Comparison of ENCODE assay signal across 28 cellular contexts in the genomic region with DNA sequence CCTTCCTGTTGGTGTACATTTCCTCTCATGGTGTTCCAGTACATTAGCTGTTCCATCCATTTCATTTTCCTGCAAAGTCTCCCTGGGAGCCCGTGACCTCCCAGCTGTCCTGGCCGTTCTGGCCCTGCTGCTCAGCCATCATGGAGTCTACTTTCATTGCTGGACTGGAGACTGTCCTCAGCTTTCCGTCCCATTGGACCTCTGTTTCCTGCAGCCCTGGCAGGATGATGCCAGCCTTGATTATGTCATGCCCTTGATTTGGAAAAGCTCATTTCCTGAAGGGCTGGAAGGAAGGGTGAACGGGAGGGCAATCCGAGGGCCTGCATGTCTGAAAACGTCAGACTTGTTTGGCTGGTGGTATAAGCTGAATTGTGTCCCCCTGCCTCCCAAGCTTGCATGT.
"Had no signal": no experiment of that assay in that cellular context is flagged by ENCODE, and none has a peak within 500 bp of the region (broad histone marks: within the 10 kb centered on the region; RNA-seq: fewer than 3 reads in every experiment).

No MANE protein-coding gene starts in this region.

- H3K9me3 ChIP-seq: gastrocnemius medialis had no signal

- H3K4me1 ChIP-seq: gastrocnemius medialis had no signal

- H3K36me3 ChIP-seq: brain microvascular endothelial cell, gastrocnemius medialis, WERI-Rb-1 had no signal

- FAIRE-seq: astrocyte, endometrium had no signal

- DNase-seq: activated B cell treated with CpG ODN at 0.5 μM for 24 hours; activated CD4-positive, alpha-beta T cell treated with anti-CD3 and anti-CD28 coated beads for 48 hours; activated CD4-positive, alpha-beta T cell treated with anti-CD3 and anti-CD28 coated beads, Interleukin-2, amount 50 U/mL, for 1 hour; activated CD4-positive, alpha-beta T cell treated with anti-CD3 and anti-CD28 coated beads, Interleukin-2, amount 50 U/mL, for 48 hours; activated CD8-positive, alpha-beta memory T cell treated with anti-CD3 and anti-CD28 coated beads for 24 hours; activated CD8-positive, alpha-beta T cell treated with anti-CD3 and anti-CD28 coated beads for 36 hours; activated effector memory CD4-positive, alpha-beta T cell treated with Interleukin-2 at 50 U/mL for 16 hours; activated gamma-delta T cell treated with Interleukin-2 at 50 U/mL for 16 hours; activated naive CD4-positive, alpha-beta T cell treated with anti-CD3 and anti-CD28 coated beads, Interleukin-2, amount 50 U/mL, for 16 hours; activated naive CD4-positive, alpha-beta T cell treated with Interleukin-2 at 50 U/mL for 16 hours; activated T-cell treated with anti-CD3 and anti-CD28 coated beads, Interleukin-2, amount 50 U/mL, for 4 hours; amniotic stem cell; brain microvascular endothelial cell; effector CD4-positive, alpha-beta T cell; effector memory CD8-positive, alpha-beta T cell; foreskin fibroblast; gastrocnemius medialis; glutamatergic neuron; T-helper 1 cell; T-helper 17 cell; T1000; WERI-Rb-1 had no signal

- ATAC-seq: activated CD4-positive, CD25-positive, alpha-beta regulatory T cell treated with anti-CD3 and anti-CD28 coated beads, Interleukin-2, amount 50 U/mL, for 24 hours; activated CD8-positive, alpha-beta T cell treated with anti-CD3 and anti-CD28 coated beads for 36 hours; activated T-cell treated with anti-CD3 and anti-CD28 coated beads, Interleukin-2, amount 50 U/mL, for 4 hours; activated T-helper 17 cell treated with anti-CD3 and anti-CD28 coated beads, Interleukin-2, amount 50 U/mL, for 72 hours; effector memory CD8-positive, alpha-beta T cell; esophagus mucosa; gastrocnemius medialis; T-helper 17 cell had no signal

- H3K4me3 ChIP-seq: coronary artery, gastrocnemius medialis had no signal

- H3K27ac ChIP-seq: brain microvascular endothelial cell, coronary artery, gastrocnemius medialis, WERI-Rb-1 had no signal

- H3K27me3 ChIP-seq: brain microvascular endothelial cell, gastrocnemius medialis had no signal
